1 cellular context compared by ENCODE assay signal in the genomic region with DNA sequence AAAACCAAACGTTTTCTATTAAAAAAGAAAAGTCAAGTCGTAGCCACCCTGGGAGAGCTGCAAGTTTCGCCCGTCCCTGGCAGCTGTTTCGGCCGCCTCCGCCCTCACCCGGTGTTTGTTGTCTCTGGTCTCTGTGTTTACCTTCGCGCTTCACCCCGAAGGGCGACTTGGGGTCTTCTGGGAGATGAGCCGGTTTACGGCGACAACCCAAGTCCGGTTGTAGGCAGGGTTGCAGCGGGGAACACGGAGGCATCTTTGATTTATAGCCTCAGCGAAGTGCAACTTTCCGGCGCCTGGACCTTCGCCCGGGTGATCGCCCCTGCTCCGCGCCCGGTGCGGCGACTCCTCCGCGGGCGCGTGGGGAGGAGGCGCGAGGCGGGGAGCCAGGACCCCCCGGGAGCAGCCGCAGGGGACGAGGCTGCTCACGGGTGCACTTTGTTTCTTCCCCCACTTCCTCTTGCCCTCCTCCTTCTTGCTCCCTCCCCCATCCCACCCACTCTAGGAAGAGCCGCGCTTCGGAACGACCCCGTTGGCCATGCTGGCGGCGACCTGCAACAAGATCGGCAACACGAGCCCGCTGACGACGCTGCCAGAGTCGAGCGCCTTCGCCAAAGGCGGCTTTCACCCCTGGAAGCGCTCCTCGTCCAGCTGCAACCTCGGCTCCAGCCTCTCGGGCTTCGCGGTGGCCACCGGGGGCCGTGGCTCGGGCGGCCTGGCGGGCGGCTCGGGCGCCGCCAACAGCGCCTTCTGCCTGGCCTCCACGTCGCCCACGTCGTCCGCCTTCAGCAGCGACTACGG.
A peak's percentile ranks its signal among the peaks of the same experiment; 100 is the strongest.
TF ChIP-seq lines count a peak whose summit lies in the region.

No MANE protein-coding gene starts in this region.

TF ChIP-seq in HepG2, 621 proteins besides CTCF, POLR2A, EP300 and RAD21 (continued from another document):
- TF ChIP-seq, protein P1, sequence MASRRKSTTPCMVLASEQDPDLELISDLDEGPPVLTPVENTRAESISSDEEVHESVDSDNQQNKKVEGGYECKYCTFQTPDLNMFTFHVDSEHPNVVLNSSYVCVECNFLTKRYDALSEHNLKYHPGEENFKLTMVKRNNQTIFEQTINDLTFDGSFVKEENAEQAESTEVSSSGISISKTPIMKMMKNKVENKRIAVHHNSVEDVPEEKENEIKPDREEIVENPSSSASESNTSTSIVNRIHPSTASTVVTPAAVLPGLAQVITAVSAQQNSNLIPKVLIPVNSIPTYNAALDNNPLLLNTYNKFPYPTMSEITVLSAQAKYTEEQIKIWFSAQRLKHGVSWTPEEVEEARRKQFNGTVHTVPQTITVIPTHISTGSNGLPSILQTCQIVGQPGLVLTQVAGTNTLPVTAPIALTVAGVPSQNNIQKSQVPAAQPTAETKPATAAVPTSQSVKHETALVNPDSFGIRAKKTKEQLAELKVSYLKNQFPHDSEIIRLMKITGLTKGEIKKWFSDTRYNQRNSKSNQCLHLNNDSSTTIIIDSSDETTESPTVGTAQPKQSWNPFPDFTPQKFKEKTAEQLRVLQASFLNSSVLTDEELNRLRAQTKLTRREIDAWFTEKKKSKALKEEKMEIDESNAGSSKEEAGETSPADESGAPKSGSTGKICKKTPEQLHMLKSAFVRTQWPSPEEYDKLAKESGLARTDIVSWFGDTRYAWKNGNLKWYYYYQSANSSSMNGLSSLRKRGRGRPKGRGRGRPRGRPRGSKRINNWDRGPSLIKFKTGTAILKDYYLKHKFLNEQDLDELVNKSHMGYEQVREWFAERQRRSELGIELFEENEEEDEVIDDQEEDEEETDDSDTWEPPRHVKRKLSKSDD (CRISPR knock-in tag; IDR thresholded peaks at IDR 0.05; ENCODE audit: low read depth): 0 out of 2 replicates have a peak, but pooled peaks have one; percentile 32
- TF ChIP-seq NFE2 (CRISPR knock-in tag; IDR thresholded peaks at IDR 0.05): no peak
